Comparison of ENCODE assay signal across 12 cellular contexts in genomic region chr12:12735301-12735700, GRCh38. TPM values are rescaled to one million over a fixed set of nuclear protein-coding genes. Genes with fewer than 3 reads are reported as not detected.
DNase-seq lines count a peak whose midpoint lies in the region; TF ChIP-seq lines count a peak whose summit lies in the region.
"Had no signal": no experiment of that assay in that cellular context is flagged by ENCODE, and none has a peak within 500 bp of the region (broad histone marks: within the 10 kb centered on the region; RNA-seq: fewer than 3 reads in every experiment).

No MANE protein-coding gene starts in this region.

- DNase-seq in GM10266 (ENCODE audit: extremely low spot score) (no peak), ascending aorta (ENCODE audit: low spot score in 2 of 2) (no peak), HPDE6-E6E7 (ENCODE audit: extremely low spot score) (no peak), cerebellar cortex (ENCODE audit: low spot score) (no peak)
- no peak for DNase-seq in NK-92 treated with Interleukin-12 subunit alpha and Interleukin-12 subunit beta, amount 100 ng/mL, for 24 hours (lab: John Stamatoyannopoulos, UW)
- DNase-seq in stimulated activated CD4-positive, alpha-beta T cell treated with anti-CD3 and anti-CD28 coated beads, Interleukin-1b, Interleukin-23, amount 100 ng/mL, for 48 hours, result no peak
- DNase-seq: DMS 273 treated with DMSO at 0.1 percent for 48 hours; hippocampal formation; NCI-H82; stimulated activated naive CD4-positive, alpha-beta T cell treated with Interleukin-2 at 50 U/mL for 16 hours had no signal

- peak overlapping the region; percentile 78 for H2AFZ ChIP-seq in ACC112 (ENCODE audit: low read length, unreplicated experiment)

- TF ChIP-seq CTCF in GM10266 (IDR thresholded peaks at IDR 0.05; ENCODE audit: control insufficient read depth, insufficient read depth, low read depth, missing control alignments), result peak; percentile 2
- TF ChIP-seq CTCF in ascending aorta (IDR thresholded peaks at IDR 0.05), result no peak

- H3K4me3 ChIP-seq in ACC112 (ENCODE audit: low read depth, low read length) (peak overlapping the region; percentile 59), ascending aorta (no peak overlapping the region), mucosa of rectum (ENCODE audit: low read length in 2 of 2) (no peak overlapping the region)

- H3K79me2 ChIP-seq in ACC112 (ENCODE audit: control insufficient read depth, insufficient read depth, low read length, unreplicated experiment), result peaks cover 70% of the 10 kb centered on the region

- peak overlapping the region; percentile 36 to 65 for H3K9ac ChIP-seq in mucosa of rectum (ENCODE audit: low read depth in 1 of 2, low read length in 2 of 2)

- H3K36me3 ChIP-seq in ACC112 (ENCODE audit: insufficient read depth, low read length) (0 out of 2 replicates have a peak, but pooled peaks cover 4% of the 10 kb centered on the region), ascending aorta (no peaks in the 10 kb centered on the region), mucosa of rectum (ENCODE audit: control insufficient read depth in 2 of 2, insufficient read depth in 2 of 2, low read length in 2 of 2) (no peaks in the 10 kb centered on the region)

- peaks cover 41% of the 10 kb centered on the region for H3K4me1 ChIP-seq in ACC112 (ENCODE audit: control insufficient read depth, insufficient read depth, low read length, unreplicated experiment)
- peaks cover 0 to 15% of the 10 kb centered on the region in 2 donors for H3K4me1 ChIP-seq in ascending aorta
- H3K4me1 ChIP-seq in mucosa of rectum (ENCODE audit: control insufficient read depth in 2 of 2, insufficient read depth in 2 of 2, low read length in 2 of 2), result peaks cover 0 to 20% of the 10 kb centered on the region in 2 donors

- intact Hi-C loops in ascending aorta (cut with DNase I), result no loop called here

- H3K9me3 ChIP-seq in ascending aorta (no peaks in the 10 kb centered on the region), mucosa of rectum (ENCODE audit: control insufficient read depth in 2 of 2, low read length in 2 of 2) (no peaks in the 10 kb centered on the region)

- H3K27me3 ChIP-seq in ACC112 (ENCODE audit: insufficient read depth, low read length), result no peaks in the 10 kb centered on the region
- H3K27me3 ChIP-seq in ascending aorta, result no peaks in the 10 kb centered on the region
- H3K27me3 ChIP-seq in mucosa of rectum (ENCODE audit: control insufficient read depth in 2 of 2, insufficient read depth in 2 of 2, low read length in 2 of 2), result no peaks in the 10 kb centered on the region

- H3K27ac ChIP-seq in ACC112 (ENCODE audit: low read depth, low read length) (peak overlapping the region; percentile 85), ascending aorta (peak overlapping the region; percentile 17 to 64), mucosa of rectum (ENCODE audit: low read depth in 2 of 2, low read length in 2 of 2) (peak overlapping the region; percentile 52 to 62)

RNA-seq across cellular contexts. Expression of gene CDKN1B, which starts 18.1 kb away (rescaled TPM):
- 65.1 TPM for total RNA-seq in ascending aorta

RNA-seq across cellular contexts. Expression of gene GPR19, which starts 39.3 kb away (rescaled TPM):
- total RNA-seq in ascending aorta, result not detected

RNA-seq across cellular contexts. Expression of gene APOLD1, which starts 50.2 kb away (rescaled TPM):
- total RNA-seq in ascending aorta, result 189 TPM
